ENCODE assay signal across 8 cellular contexts in the genomic region with DNA sequence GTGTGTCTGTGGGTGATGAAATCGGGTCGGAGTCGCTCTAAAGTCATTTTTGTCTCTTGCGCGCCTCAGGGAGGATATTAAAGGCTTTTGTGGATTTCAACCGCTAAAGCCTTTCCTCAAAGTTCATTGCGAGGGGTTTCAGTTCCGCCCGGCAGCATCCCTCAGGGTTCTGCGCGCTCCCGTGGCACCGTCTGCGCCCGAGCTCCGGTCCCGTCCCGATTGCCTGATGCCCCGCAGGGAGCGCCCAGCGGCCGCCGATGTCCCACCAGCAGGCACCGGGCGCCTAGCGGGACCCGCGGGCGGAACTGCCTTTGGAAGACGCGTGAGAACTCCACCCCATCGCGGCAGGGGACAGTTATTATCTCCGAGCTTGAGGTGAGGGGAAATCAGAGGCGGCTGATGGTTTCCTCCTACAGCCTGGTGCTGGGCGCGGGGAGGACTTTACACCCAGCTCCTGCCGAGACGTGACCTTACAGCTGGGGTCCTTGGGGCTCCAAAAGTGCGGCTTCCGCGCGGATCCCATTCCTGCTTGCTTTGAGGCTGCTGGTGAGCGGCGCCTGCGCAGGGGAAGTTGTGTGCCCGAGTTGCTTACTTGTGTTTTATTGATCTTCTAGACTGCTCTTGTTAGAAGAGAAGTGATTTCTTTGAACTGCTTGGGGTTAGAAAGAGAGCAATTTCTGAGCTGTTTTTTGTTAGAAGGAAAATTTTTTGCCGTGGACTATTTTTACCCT. TPM values are rescaled to one million over a fixed set of nuclear protein-coding genes. Genes with fewer than 3 reads are reported as not detected.
DNase-seq lines count a peak whose midpoint lies in the region; ATAC-seq and TF ChIP-seq lines count a peak whose summit lies in the region.

No MANE protein-coding gene starts in this region.

- peaks cover 0 to 11% (median 1%) of the 10 kb centered on the region in 4 donors for H3K4me1 ChIP-seq in right lobe of liver

- no peak overlapping the region for H3K27ac Mint-ChIP-seq in activated T-helper 17 cell treated with anti-CD3 and anti-CD28 coated beads, Interleukin-2, amount 50 U/mL, for 72 hours

- ATAC-seq in activated T-helper 17 cell treated with anti-CD3 and anti-CD28 coated beads, Interleukin-2, amount 50 U/mL, for 72 hours (replicated peaks), result peak; percentile 61
- peak in 3 of 4 donors; percentile 44 to 50 (median 48) for ATAC-seq in right lobe of liver
- ATAC-seq in HG02763 (IDR thresholded peaks at IDR 0.05; ENCODE audit: unreplicated experiment), result no peak
- no peak for ATAC-seq in HG03469 (IDR thresholded peaks at IDR 0.05; ENCODE audit: unreplicated experiment)
- no peak for ATAC-seq in GM21390 (IDR thresholded peaks at IDR 0.05; ENCODE audit: unreplicated experiment)

- no peak overlapping the region for H3K27ac ChIP-seq in right lobe of liver

- DNase-seq in D341Med (ENCODE audit: low spot score), result peak; percentile 61
- peak; percentile 51 for DNase-seq in HuH-7.5 (ENCODE audit: low spot score)
- no peak for DNase-seq in right lobe of liver
- DNase-seq in SK-N-DZ (ENCODE audit: low spot score), result no peak

- H3K4me3 Mint-ChIP-seq in activated T-helper 17 cell treated with anti-CD3 and anti-CD28 coated beads, Interleukin-2, amount 50 U/mL, for 72 hours, result peak overlapping the region; percentile 75

- peaks cover 5 to 52% of the 10 kb centered on the region in 2 donors for H3K27me3 ChIP-seq in right lobe of liver

- H3K9me3 Mint-ChIP-seq in activated T-helper 17 cell treated with anti-CD3 and anti-CD28 coated beads, Interleukin-2, amount 50 U/mL, for 72 hours, result peaks cover 4% of the 10 kb centered on the region

- no peak for TF ChIP-seq CTCF in right lobe of liver (IDR thresholded peaks at IDR 0.05)

- H3K27me3 Mint-ChIP-seq in activated T-helper 17 cell treated with anti-CD3 and anti-CD28 coated beads, Interleukin-2, amount 50 U/mL, for 72 hours, result peaks cover 87% of the 10 kb centered on the region

- 1% methylated on average over 17 of the region's 48 CpGs for WGBS in right lobe of liver (ENCODE audit: insufficient coverage, low coverage, low lambda C conversion rate, missing lambda C conversion rate)

- no peak for TF ChIP-seq POLR2A in right lobe of liver (IDR thresholded peaks at IDR 0.05)

- H3K4me3 ChIP-seq in right lobe of liver, result no peak overlapping the region

- no peaks in the 10 kb centered on the region for H3K9me3 ChIP-seq in right lobe of liver

- peaks cover 24% of the 10 kb centered on the region for H3K4me1 Mint-ChIP-seq in activated T-helper 17 cell treated with anti-CD3 and anti-CD28 coated beads, Interleukin-2, amount 50 U/mL, for 72 hours

- intact Hi-C loops in right lobe of liver (cut with DNase I), result no loop called here

- no peaks in the 10 kb centered on the region for H3K36me3 ChIP-seq in right lobe of liver

- peaks cover 7% of the 10 kb centered on the region for H3K36me3 Mint-ChIP-seq in activated T-helper 17 cell treated with anti-CD3 and anti-CD28 coated beads, Interleukin-2, amount 50 U/mL, for 72 hours (ENCODE audit: low read depth)

RNA-seq across cellular contexts. Expression of a gene that starts 27.1 kb away (rescaled TPM):
- total RNA-seq in activated T-helper 17 cell treated with anti-CD3 and anti-CD28 coated beads, Interleukin-2, amount 50 U/mL, for 72 hours, result under 1 TPM; 0.35 to 0.48 TPM
- under 1 TPM in 5 of 6 experiments, not detected in 1; 0.07 to 0.43 (median 0.12) TPM for total RNA-seq in right lobe of liver
- polyA plus RNA-seq in SK-N-DZ (2014; cell fraction: cytosol; rRNA removed), result 0.40 and 0.60 TPM in 2 replicates
- polyA plus RNA-seq in SK-N-DZ (2014; cell fraction: nucleus; rRNA removed), result 0.64 and 0.92 TPM in 2 replicates

RNA-seq across cellular contexts. Expression of a gene that starts 34.5 kb away (rescaled TPM):
- not detected for total RNA-seq in activated T-helper 17 cell treated with anti-CD3 and anti-CD28 coated beads, Interleukin-2, amount 50 U/mL, for 72 hours
- total RNA-seq in right lobe of liver, result not detected
- not detected in 2 replicates for polyA plus RNA-seq in SK-N-DZ (2014; cell fraction: cytosol; rRNA removed)
- not detected in 2 replicates for polyA plus RNA-seq in SK-N-DZ (2014; cell fraction: nucleus; rRNA removed)

RNA-seq across cellular contexts. Expression of a gene that starts 49.0 kb away (rescaled TPM):
- total RNA-seq in activated T-helper 17 cell treated with anti-CD3 and anti-CD28 coated beads, Interleukin-2, amount 50 U/mL, for 72 hours, result not detected
- total RNA-seq in right lobe of liver, result 1 to 10 TPM in 1 of 6 experiments, under 1 TPM in 5; 0.20 to 1.1 (median 0.26) TPM
- polyA plus RNA-seq in SK-N-DZ (2014; cell fraction: cytosol; rRNA removed), result 2.0 and 2.6 TPM in 2 replicates
- 1.7 and 2.3 TPM in 2 replicates for polyA plus RNA-seq in SK-N-DZ (2014; cell fraction: nucleus; rRNA removed)

Comparison
In these comparisons a context has a peak if more than half of its experiments do, and no peak if none do; other contexts are left out.
1. DNase-seq: peak in D341Med (single experiment) and HuH-7.5 (single experiment); none in right lobe of liver (0 of 3) and SK-N-DZ (single experiment).
2. ATAC-seq: peak in activated T-helper 17 cell treated with anti-CD3 and anti-CD28 coated beads, Interleukin-2, amount 50 U/mL, for 72 hours (single experiment) and right lobe of liver (3 of 4); none in HG02763 (single experiment), HG03469 (single experiment) and GM21390 (single experiment).